In the genomic region with DNA sequence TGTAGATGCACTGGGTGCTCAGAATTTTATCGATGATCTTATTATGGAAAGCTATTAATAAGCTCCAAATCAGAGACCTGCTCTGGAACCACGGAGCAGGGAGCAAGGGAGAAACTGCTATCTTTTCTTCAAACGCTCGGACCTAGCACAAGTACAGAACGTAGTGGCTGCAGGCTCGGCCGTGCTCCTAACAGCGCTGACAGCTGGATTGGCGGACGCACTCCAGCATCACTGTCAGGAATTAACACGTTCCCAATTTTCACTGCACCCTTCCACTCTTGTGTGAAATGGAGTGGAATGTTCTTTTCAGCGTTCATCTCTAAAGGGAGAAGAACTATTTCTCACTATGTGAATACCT, we compare ENCODE assay signal across 8 cellular contexts.
DNase-seq lines count a peak whose midpoint lies in the region; ATAC-seq and TF ChIP-seq lines count a peak whose summit lies in the region.

No MANE protein-coding gene starts in this region.

- H3K27ac Mint-ChIP-seq in CD4-positive, alpha-beta memory T cell, result peak overlapping the region in 6 of 7 donors; percentile 76 to 90 (median 86)
- H3K27ac Mint-ChIP-seq in MCF 10A (ENCODE audit: low read depth, unreplicated experiment), result no peak overlapping the region

- 24% methylated on average over 12 of the region's 12 CpGs for WGBS in suprapubic skin

- intact Hi-C loops in CD4-positive, alpha-beta memory T cell (cut with micrococcal nuclease), result loop anchor here (2.0 to 10.0 kb wide), 3 partner anchors 108 to 182 kb away; partner anchors contain the start of gene ZNF281
- intact Hi-C loops in MCF 10A (cut with micrococcal nuclease), result loop anchor here (1.0 to 5.0 kb wide), 2 partner anchors 114 to 185 kb away; no protein-coding TSS in a partner anchor

- TF ChIP-seq EP300 in suprapubic skin (IDR thresholded peaks at IDR 0.05), result no peak

- H3K27me3 Mint-ChIP-seq in CD4-positive, alpha-beta memory T cell, result peaks cover 0 to 1% of the 10 kb centered on the region in 2 donors
- no peaks in the 10 kb centered on the region for H3K27me3 Mint-ChIP-seq in MCF 10A (ENCODE audit: insufficient read depth, unreplicated experiment)

- peak in 1 of 5 donors; percentile 5 for DNase-seq in CD4-positive, alpha-beta memory T cell
- DNase-seq in MCF 10A (ENCODE audit: unreplicated experiment) (no peak), left lobe of liver (ENCODE audit: low spot score) (peak; percentile 63), suprapubic skin (ENCODE audit: low spot score in 2 of 2) (no peak), mesenteric fat pad (ENCODE audit: low spot score) (no peak)

- CTCF ChIA-PET in CD4-positive, alpha-beta memory T cell (lab: Charles Lee; ENCODE audit: partially characterized antibody), result interaction anchor here (1.6 to 7.3 kb wide), 4 partner anchors 12 to 206 kb away, joined by 5 to 53 read pairs (median 6); no protein-coding TSS in a partner anchor
- CTCF ChIA-PET in MCF 10A (lab: Yijun Ruan, JAX), result interaction anchor here (0.6 to 3.3 kb wide), 7 partner anchors 23 to 659 kb away, joined by 3 to 14 read pairs (median 4); no protein-coding TSS in a partner anchor

- POLR2A ChIA-PET in CD4-positive, alpha-beta memory T cell (lab: Charles Lee; ENCODE audit: partially characterized antibody), result interaction anchor here (1.2 to 1.6 kb wide), 4 partner anchors 53 to 150 kb away, joined by 3 to 4 read pairs (median 3); no protein-coding TSS in a partner anchor
- POLR2A ChIA-PET in MCF 10A (lab: Yijun Ruan, JAX), result interaction anchor here (1.1 to 1.7 kb wide), 2 partner anchors 10 to 41 kb away, joined by 3 to 4 read pairs; no protein-coding TSS in a partner anchor

- no peak for TF ChIP-seq POLR2A in suprapubic skin (IDR thresholded peaks at IDR 0.05)

- H3K27me3 ChIP-seq in CD4-positive, alpha-beta memory T cell (ENCODE audit: insufficient read depth, low read length), result no peaks in the 10 kb centered on the region
- peaks cover 14% of the 10 kb centered on the region for H3K27me3 ChIP-seq in suprapubic skin

- peak overlapping the region; percentile 90 to 96 (median 93) for H3K4me3 Mint-ChIP-seq in CD4-positive, alpha-beta memory T cell
- peak overlapping the region; percentile 73 for H3K4me3 Mint-ChIP-seq in MCF 10A (ENCODE audit: unreplicated experiment)

- H3K9me3 ChIP-seq in CD4-positive, alpha-beta memory T cell (ENCODE audit: control insufficient read depth in 1 of 2, low read length in 2 of 2), result no peaks in the 10 kb centered on the region
- no peaks in the 10 kb centered on the region for H3K9me3 ChIP-seq in suprapubic skin

- peak overlapping the region; percentile 71 to 89 for H3K4me3 ChIP-seq in CD4-positive, alpha-beta memory T cell (ENCODE audit: low read length in 2 of 2)
- H3K4me3 ChIP-seq in suprapubic skin, result peak overlapping the region; percentile 76

- ATAC-seq in HG03432 (IDR thresholded peaks at IDR 0.05; ENCODE audit: unreplicated experiment), result peak; percentile 4
- peak; percentile 66 for ATAC-seq in left lobe of liver
- ATAC-seq in GM21381 (IDR thresholded peaks at IDR 0.05; ENCODE audit: unreplicated experiment), result no peak
- no peak for ATAC-seq in GM18907 (IDR thresholded peaks at IDR 0.05; ENCODE audit: unreplicated experiment)

- H3K9me3 Mint-ChIP-seq in CD4-positive, alpha-beta memory T cell, result no peaks in the 10 kb centered on the region
- no peaks in the 10 kb centered on the region for H3K9me3 Mint-ChIP-seq in MCF 10A (ENCODE audit: unreplicated experiment)

- TF ChIP-seq CTCF in MCF 10A (IDR thresholded peaks at IDR 0.05; ENCODE audit: unreplicated experiment), result no peak
- no peak for TF ChIP-seq CTCF in suprapubic skin (IDR thresholded peaks at IDR 0.05)

- no peaks in the 10 kb centered on the region for H3K36me3 ChIP-seq in CD4-positive, alpha-beta memory T cell (ENCODE audit: insufficient read depth, low read length)
- no peaks in the 10 kb centered on the region for H3K36me3 ChIP-seq in suprapubic skin

- peaks cover 3 to 4% of the 10 kb centered on the region in 2 donors for H3K36me3 Mint-ChIP-seq in CD4-positive, alpha-beta memory T cell
- no peaks in the 10 kb centered on the region for H3K36me3 Mint-ChIP-seq in MCF 10A (ENCODE audit: insufficient read depth, unreplicated experiment)

- peaks cover 13 to 27% (median 18%) of the 10 kb centered on the region in 4 donors for H3K4me1 Mint-ChIP-seq in CD4-positive, alpha-beta memory T cell
- H3K4me1 Mint-ChIP-seq in MCF 10A (ENCODE audit: insufficient read depth, unreplicated experiment), result peaks cover 4% of the 10 kb centered on the region

- no TSS peak for BruUV-seq in MCF 10A (replicated peaks; lab: Mats Ljungman, UMichigan)

- peaks cover 20% of the 10 kb centered on the region for H3K4me1 ChIP-seq in CD4-positive, alpha-beta memory T cell (ENCODE audit: insufficient read depth, low read length)
- H3K4me1 ChIP-seq in suprapubic skin, result peaks cover 12% of the 10 kb centered on the region

- H3K27ac ChIP-seq in CD4-positive, alpha-beta memory T cell (ENCODE audit: low read depth, low read length), result no peak overlapping the region
- no peak overlapping the region for H3K27ac ChIP-seq in suprapubic skin

Comparison
In these comparisons a context has a peak if more than half of its experiments do, and no peak if none do; other contexts are left out.
1. ATAC-seq: peak in HG03432 (single experiment) and left lobe of liver (single experiment); none in GM21381 (single experiment) and GM18907 (single experiment).